In genomic region chr1:165592945-165593823, GRCh38 we compare ENCODE assay signal across 8 cellular contexts. TPM values are rescaled to one million over a fixed set of nuclear protein-coding genes. Genes with fewer than 3 reads are reported as not detected.
DNase-seq lines count a peak whose midpoint lies in the region; ATAC-seq, FAIRE-seq and TF ChIP-seq lines count a peak whose summit lies in the region.

No MANE protein-coding gene starts in this region.

- no peak for TF ChIP-seq POLR2A in lower leg skin (IDR thresholded peaks at IDR 0.05)

- peak; percentile 41 for FAIRE-seq in colon (lab: Jason Lieb, UNC)

- DNase-seq in DMS53 treated with DMSO at 0.1 percent for 48 hours (lab: John Stamatoyannopoulos, UW; ENCODE audit: unreplicated experiment), result peak; percentile 63
- peak; percentile 50 to 84 for DNase-seq in NCI-H446 (lab: John Stamatoyannopoulos, UW)
- peak; percentile 81 for DNase-seq in activated CD4-positive, alpha-beta T cell treated with anti-CD3 and anti-CD28 coated beads for 48 hours
- DNase-seq in lower leg skin (ENCODE audit: low spot score in 2 of 2), result peak; percentile 79 to 90
- peak; percentile 40 to 72 (median 63) for DNase-seq in stimulated activated CD4-positive, alpha-beta T cell treated with anti-CD3 and anti-CD28 coated beads, TNF-alpha, amount 100 ng/mL, for 48 hours (ENCODE audit: low read depth in 3 of 3)
- no peak for DNase-seq in GF-D8 (lab: John Stamatoyannopoulos, UW)

- WGBS in lower leg skin, 2 donors, result 2% methylated on average over 10 of the region's 10 CpGs

- peak in 2 of 3 donors; percentile 44 to 89 for TF ChIP-seq CTCF in lower leg skin (IDR thresholded peaks at IDR 0.05)

- ATAC-seq in HG02678 (IDR thresholded peaks at IDR 0.05; ENCODE audit: unreplicated experiment), result peak; percentile 42

- H3K4me3 ChIP-seq in lower leg skin (ENCODE audit: low read depth, poor library complexity, severe bottlenecking), result no peak overlapping the region

- intact Hi-C loops in lower leg skin (cut with DNase I; ENCODE audit: low total_unique reads), result loop anchor here (5.0 to 10.0 kb wide), 2 partner anchors 196 to 338 kb away; no protein-coding TSS in a partner anchor

RNA-seq across cellular contexts. Expression of gene MGST3, which starts 37.9 kb away (rescaled TPM):
- total RNA-seq in lower leg skin, result 100 to 1,000 TPM in 2 of 4 donors, 10 to 100 TPM in 2; 65.8 to 154 (median 97.6) TPM

RNA-seq across cellular contexts. Expression of gene LRRC52, which starts 49.4 kb away (rescaled TPM):
- not detected for total RNA-seq in lower leg skin
